Comparison of ENCODE assay signal across 9 cellular contexts in genomic region chr5:343461-344401, GRCh38. TPM values are rescaled to one million over a fixed set of nuclear protein-coding genes. Genes with fewer than 3 reads are reported as not detected.
DNase-seq lines count a peak whose midpoint lies in the region; ATAC-seq and TF ChIP-seq lines count a peak whose summit lies in the region.
"Had no signal": no experiment of that assay in that cellular context is flagged by ENCODE, and none has a peak within 500 bp of the region (broad histone marks: within the 10 kb centered on the region; RNA-seq: fewer than 3 reads in every experiment).

No MANE protein-coding gene starts in this region.

- H3K4me3 ChIP-seq in breast epithelium (peak overlapping the region; percentile 35 to 68 (median 52)), kidney epithelial cell (ENCODE audit: low read depth, low read length) (peak overlapping the region; percentile 17)

- no peaks in the 10 kb centered on the region for H3K9me3 ChIP-seq in breast epithelium

- H3K36me3 ChIP-seq in breast epithelium (no peaks in the 10 kb centered on the region), kidney epithelial cell (ENCODE audit: control insufficient read depth, insufficient read depth, low read length) (no peaks in the 10 kb centered on the region)

- DNase-seq in D341Med (ENCODE audit: low spot score): peak; percentile 68
- DNase-seq in HEK293T (ENCODE audit: extremely low spot score): peak; percentile 79
- DNase-seq in breast epithelium (ENCODE audit: low spot score in 2 of 2): peak in 1 of 2 donors; percentile 17
- no peak for DNase-seq in kidney epithelial cell (ENCODE audit: low read depth)
- peak; percentile 18 for DNase-seq in stimulated activated CD8-positive, alpha-beta memory T cell treated with anti-CD3 and anti-CD28 coated beads, Interleukin-12 subunit alpha, Interleukin-12 subunit beta, amount 100 ng/mL, for 1 hour (ENCODE audit: low read depth)
- DNase-seq in C1 segment of cervical spinal cord (lab: John Stamatoyannopoulos, UW): no peak

- TF ChIP-seq POLR2A in breast epithelium (IDR thresholded peaks at IDR 0.05): no peak

- no peaks in the 10 kb centered on the region for H3K4me1 ChIP-seq in breast epithelium

- CTCF ChIA-PET in HEK293T (lab: Yijun Ruan, JAX): no interaction called here

- intact Hi-C loops in breast epithelium (cut with DNase I; ENCODE audit: low total_unique reads): no loop called here

- H3K27ac ChIP-seq in breast epithelium: no peak overlapping the region
- H3K27ac ChIP-seq: KMS-11 had no signal

- H3K27me3 ChIP-seq in breast epithelium (no peaks in the 10 kb centered on the region), kidney epithelial cell (ENCODE audit: control insufficient read depth, insufficient read depth, low read length) (no peaks in the 10 kb centered on the region)

- POLR2A ChIA-PET in HEK293T (lab: Yijun Ruan, JAX): interaction anchor here (0.6 to 1.1 kb wide), 5 partner anchors 12 to 73 kb away, joined by 3 to 11 read pairs (median 3); partner anchors contain the start of gene PDCD6

- ATAC-seq in SK-N-SH treated with all-trans-retinoic acid at 6 μM for 48 hours: peak; percentile 92
- ATAC-seq in HG02981 (IDR thresholded peaks at IDR 0.05; ENCODE audit: unreplicated experiment): no peak

- no peak for TF ChIP-seq CTCF in breast epithelium (IDR thresholded peaks at IDR 0.05)
- no peak for TF ChIP-seq CTCF in kidney epithelial cell (IDR thresholded peaks at IDR 0.05; ENCODE audit: insufficient read depth, low read length, poor library complexity, severe bottlenecking)

TF ChIP-seq in HEK293T, 16 proteins besides CTCF, POLR2A, EP300 and RAD21:
- no peak for TF ChIP-seq TARDBP (IDR thresholded peaks at IDR 0.05)
- TF ChIP-seq PKNOX1 (IDR thresholded peaks at IDR 0.05): no peak
- TF ChIP-seq LEF1 (IDR thresholded peaks at IDR 0.05; ENCODE audit: borderline replicate concordance): no peak
- TF ChIP-seq L3MBTL2 (conservative IDR thresholded peaks at IDR 0.05): no peak
- no peak for TF ChIP-seq ARNT (IDR thresholded peaks at IDR 0.05)
- no peak for TF ChIP-seq CTBP1 (IDR thresholded peaks at IDR 0.05; ENCODE audit: borderline replicate concordance)
- no peak for TF ChIP-seq FOXK2 (IDR thresholded peaks at IDR 0.05)
- TF ChIP-seq FOXA1 (IDR thresholded peaks at IDR 0.05): no peak
- TF ChIP-seq BHLHE40 (IDR thresholded peaks at IDR 0.05; ENCODE audit: borderline replicate concordance): no peak
- TF ChIP-seq SP1 (IDR thresholded peaks at IDR 0.05): no peak
- no peak for TF ChIP-seq ZNF384 (IDR thresholded peaks at IDR 0.05)
- TF ChIP-seq HDGF (IDR thresholded peaks at IDR 0.05; ENCODE audit: borderline replicate concordance): no peak
- no peak for TF ChIP-seq NFRKB (IDR thresholded peaks at IDR 0.05)
- no peak for TF ChIP-seq ELF4 (IDR thresholded peaks at IDR 0.05)
- no peak for TF ChIP-seq SUZ12 (IDR thresholded peaks at IDR 0.05)
- no peak for TF ChIP-seq FOXM1 (IDR thresholded peaks at IDR 0.05; ENCODE audit: borderline replicate concordance)

TF ChIP-seq in SK-N-SH treated with all-trans-retinoic acid at 6 μM for 48 hours, 23 proteins besides CTCF, POLR2A, EP300 and RAD21:
- TF ChIP-seq ZNF8 (CRISPR knock-in tag; IDR thresholded peaks at IDR 0.05): no peak
- TF ChIP-seq CSRNP3 (CRISPR knock-in tag; IDR thresholded peaks at IDR 0.05): no peak
- no peak for TF ChIP-seq ZFP30 (CRISPR knock-in tag; IDR thresholded peaks at IDR 0.05)
- TF ChIP-seq OSR1 (CRISPR knock-in tag; IDR thresholded peaks at IDR 0.05): no peak
- no peak for TF ChIP-seq GLIS3 (CRISPR knock-in tag; IDR thresholded peaks at IDR 0.05)
- TF ChIP-seq TSHZ2 (CRISPR knock-in tag; IDR thresholded peaks at IDR 0.05): no peak
TF ChIP-seq in SK-N-SH treated with all-trans-retinoic acid at 6 μM for 48 hours: peak in this region for 0.

RNA-seq across cellular contexts. Expression of gene AHRR, which starts 22.2 kb away (rescaled TPM):
- total RNA-seq in breast epithelium: under 1 TPM in 2 of 3 donors, not detected in 1; 0.88 to 0.98 TPM
- 2.6 and 4.9 TPM in 2 replicates for total RNA-seq in kidney epithelial cell

Comparison
In these comparisons a context has a peak if more than half of its experiments do, and no peak if none do; other contexts are left out.
1. DNase-seq: peak in D341Med (single experiment), HEK293T (single experiment) and stimulated activated CD8-positive, alpha-beta memory T cell treated with anti-CD3 and anti-CD28 coated beads, Interleukin-12 subunit alpha, Interleukin-12 subunit beta, amount 100 ng/mL, for 1 hour (single experiment); none in kidney epithelial cell (single experiment) and C1 segment of cervical spinal cord (0 of 14).